In the genomic region with DNA sequence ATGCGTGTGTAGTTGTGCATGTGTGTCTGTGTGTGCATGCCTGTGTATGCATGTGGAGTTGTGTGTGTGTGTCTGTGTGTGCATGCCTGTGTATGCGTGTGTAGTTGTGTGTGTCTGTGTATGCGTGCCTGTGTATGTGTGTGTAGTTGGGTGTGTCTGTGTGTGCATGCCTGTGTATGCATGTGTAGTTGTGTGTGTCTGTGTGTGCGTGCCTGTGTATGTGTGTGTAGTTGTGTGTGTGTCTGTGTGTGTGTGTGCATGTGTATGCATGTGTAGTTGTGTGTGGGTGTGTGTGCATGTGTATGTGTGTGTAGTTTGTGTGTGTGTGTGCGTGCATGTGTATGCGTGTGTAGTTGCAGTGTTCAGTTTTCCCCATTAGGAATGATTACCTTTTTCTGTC, we compare ENCODE assay signal across 30 cellular contexts.
"Had no signal": no experiment of that assay in that cellular context is flagged by ENCODE, and none has a peak within 500 bp of the region (broad histone marks: within the 10 kb centered on the region; RNA-seq: fewer than 3 reads in every experiment).

No MANE protein-coding gene starts in this region.

- H3K4me3 Mint-ChIP-seq: activated CD4-positive, alpha-beta T cell treated with anti-CD3 and anti-CD28 coated beads, Interleukin-2, amount 10 ng/mL, durations not matched to agents 24 days and 14 days; activated CD8-positive, alpha-beta T cell treated with anti-CD3 and anti-CD28 coated beads for 36 hours; activated naive CD8-positive, alpha-beta T cell treated with anti-CD3 and anti-CD28 coated beads for 36 hours; activated T-cell treated with anti-CD3 and anti-CD28 coated beads, Interleukin-2, amount 50 U/mL, for 72 hours; activated T-helper 17 cell treated with anti-CD3 and anti-CD28 coated beads, Interleukin-2, amount 50 U/mL, for 72 hours; T-helper 1 cell treated with Interleukin-12 subunit alpha and Interleukin-12 subunit beta and Interleukin-4 antibody, amounts not matched to agents 30 μg/mL and 1 μg/mL, for 36 hours; T-helper 2 cell treated with Interferon-gamma antibody and Interleukin-4, amounts not matched to agents 5 μg/mL and 100 μg/mL, for 36 hours had no signal

- H3K4me2 ChIP-seq: SK-N-SH had no signal

- H3K27me3 ChIP-seq: brain microvascular endothelial cell, MG63, SJSA1 had no signal

- H3K4me1 Mint-ChIP-seq: activated CD4-positive, alpha-beta T cell treated with anti-CD3 and anti-CD28 coated beads, Interleukin-2, amount 10 ng/mL, durations not matched to agents 24 days and 14 days; activated naive CD8-positive, alpha-beta T cell treated with anti-CD3 and anti-CD28 coated beads for 36 hours; activated T-helper 17 cell treated with anti-CD3 and anti-CD28 coated beads, Interleukin-2, amount 50 U/mL, for 72 hours had no signal

- H3K4me1 ChIP-seq: SJSA1 had no signal

- DNase-seq: activated CD4-positive, alpha-beta T cell treated with anti-CD3 and anti-CD28 coated beads, Interleukin-2, amount 10 ng/mL, durations not matched to agents 24 days and 14 days; activated CD4-positive, alpha-beta T cell treated with anti-CD3 and anti-CD28 coated beads, Interleukin-2, amount 50 U/mL, for 4 hours; activated CD8-positive, alpha-beta T cell treated with anti-CD3 and anti-CD28 coated beads for 36 hours; activated effector memory CD4-positive, alpha-beta T cell treated with anti-CD3 and anti-CD28 coated beads, Interleukin-2, amount 50 U/mL, for 16 hours; activated naive CD4-positive, alpha-beta T cell; activated naive CD4-positive, alpha-beta T cell treated with anti-CD3 and anti-CD28 coated beads, Interleukin-2, amount 50 U/mL, for 16 hours; activated naive CD8-positive, alpha-beta T cell treated with anti-CD3 and anti-CD28 coated beads for 36 hours; activated T-cell treated with anti-CD3 and anti-CD28 coated beads, Interleukin-2, amount 50 U/mL, for 1 hour; activated T-cell treated with anti-CD3 and anti-CD28 coated beads, Interleukin-2, amount 50 U/mL, for 72 hours; amniotic stem cell; aorta; brain microvascular endothelial cell; central memory CD4-positive, alpha-beta T cell; MG63; NCI-H1048; NCI-H1105 treated with DMSO at 0.1 percent for 48 hours; NCI-H1436 treated with DMSO at 0.1 percent for 48 hours; NCI-H1694 treated with DMSO at 0.1 percent for 48 hours; NCI-H2029; NCI-H345; NCI-H524 treated with DMSO at 0.1 percent for 48 hours; RPMI8226; SHP77 treated with DMSO at 0.1 percent for 48 hours; SK-N-SH had no signal

- FAIRE-seq: TTC549 had no signal

- H3K27ac ChIP-seq: brain microvascular endothelial cell, SJSA1 had no signal

- H3K27me3 Mint-ChIP-seq: activated CD4-positive, alpha-beta T cell treated with anti-CD3 and anti-CD28 coated beads, Interleukin-2, amount 10 ng/mL, durations not matched to agents 24 days and 14 days; activated naive CD8-positive, alpha-beta T cell treated with anti-CD3 and anti-CD28 coated beads for 36 hours had no signal

- H3K4me3 ChIP-seq: MG63, SJSA1 had no signal

- H3K9ac ChIP-seq: SK-N-SH had no signal

- H3K27ac Mint-ChIP-seq: activated CD4-positive, alpha-beta T cell treated with anti-CD3 and anti-CD28 coated beads, Interleukin-2, amount 10 ng/mL, durations not matched to agents 24 days and 14 days; activated CD8-positive, alpha-beta T cell treated with anti-CD3 and anti-CD28 coated beads for 36 hours; activated naive CD8-positive, alpha-beta T cell treated with anti-CD3 and anti-CD28 coated beads for 36 hours; activated T-cell treated with anti-CD3 and anti-CD28 coated beads, Interleukin-2, amount 50 U/mL, for 72 hours; activated T-helper 17 cell treated with anti-CD3 and anti-CD28 coated beads, Interleukin-2, amount 50 U/mL, for 72 hours; T-helper 1 cell treated with Interleukin-12 subunit alpha and Interleukin-12 subunit beta and Interleukin-4 antibody, amounts not matched to agents 30 μg/mL and 1 μg/mL, for 36 hours; T-helper 2 cell treated with Interferon-gamma antibody and Interleukin-4, amounts not matched to agents 5 μg/mL and 100 μg/mL, for 36 hours had no signal

- H3K36me3 ChIP-seq: brain microvascular endothelial cell, MG63, SJSA1 had no signal

- H3K9me3 ChIP-seq: MG63, SJSA1, SK-N-SH had no signal

- ATAC-seq: activated CD8-positive, alpha-beta T cell treated with anti-CD3 and anti-CD28 coated beads for 36 hours; activated T-cell treated with anti-CD3 and anti-CD28 coated beads, Interleukin-2, amount 50 U/mL, for 72 hours; activated T-helper 17 cell treated with anti-CD3 and anti-CD28 coated beads, Interleukin-2, amount 50 U/mL, for 72 hours; Panc1 had no signal
